In genomic region chr11:75024068-75024449, GRCh38 we compare ENCODE assay signal across 18 cellular contexts.
"Had no signal": no experiment of that assay in that cellular context is flagged by ENCODE, and none has a peak within 500 bp of the region (broad histone marks: within the 10 kb centered on the region; RNA-seq: fewer than 3 reads in every experiment).

No MANE protein-coding gene starts in this region.

- H3K27ac Mint-ChIP-seq: activated CD8-positive, alpha-beta T cell treated with anti-CD3 and anti-CD28 coated beads for 36 hours; activated T-helper 1 cell treated with anti-CD3 and anti-CD28 coated beads, Interleukin-12 subunit alpha, Interleukin-12 subunit beta, Interleukin-2, Interleukin-4 antibody, amounts not matched to agents 30 ng/mL and 10 ng/mL and 1 ng/mL, durations not matched to agents 14 hours and 24 hours and 36 hours; stimulated activated naive CD8-positive, alpha-beta T cell treated with anti-CD3 and anti-CD28 coated beads, Interleukin-15, amount 100 ng/mL, for 72 hours had no signal

- H3K27ac ChIP-seq: cardiac muscle cell, coronary artery, epithelial cell of prostate, ovary, vagina, WERI-Rb-1 had no signal

- H3K27me3 Mint-ChIP-seq: activated CD8-positive, alpha-beta T cell treated with anti-CD3 and anti-CD28 coated beads for 36 hours; stimulated activated naive CD8-positive, alpha-beta T cell treated with anti-CD3 and anti-CD28 coated beads, Interleukin-15, amount 100 ng/mL, for 72 hours had no signal

- H3K27me3 ChIP-seq: cardiac muscle cell, ovary, thyroid gland, vagina had no signal

- DNase-seq: activated CD4-positive, alpha-beta T cell treated with anti-CD3 and anti-CD28 coated beads for 4 hours; activated CD8-positive, alpha-beta memory T cell treated with anti-CD3 and anti-CD28 coated beads, Interleukin-2, amount 50 U/mL, for 4 hours; activated CD8-positive, alpha-beta T cell treated with anti-CD3 and anti-CD28 coated beads for 36 hours; activated naive CD4-positive, alpha-beta T cell; effector memory CD4-positive, alpha-beta T cell; glutamatergic neuron; ovary; retina; stimulated activated CD4-positive, alpha-beta T cell treated with anti-CD3 and anti-CD28 coated beads, Interleukin-4, amount 100 ng/mL, for 4 hours; stimulated activated naive CD8-positive, alpha-beta T cell treated with anti-CD3 and anti-CD28 coated beads, Interleukin-15, amount 100 ng/mL, for 72 hours; thyroid gland; WERI-Rb-1 had no signal

- H3K9me3 ChIP-seq: ovary, thyroid gland, vagina had no signal

- H3K9me3 Mint-ChIP-seq: activated CD8-positive, alpha-beta T cell treated with anti-CD3 and anti-CD28 coated beads for 36 hours; activated T-helper 1 cell treated with anti-CD3 and anti-CD28 coated beads, Interleukin-12 subunit alpha, Interleukin-12 subunit beta, Interleukin-2, Interleukin-4 antibody, amounts not matched to agents 30 ng/mL and 10 ng/mL and 1 ng/mL, durations not matched to agents 14 hours and 24 hours and 36 hours; stimulated activated naive CD8-positive, alpha-beta T cell treated with anti-CD3 and anti-CD28 coated beads, Interleukin-15, amount 100 ng/mL, for 72 hours had no signal

- H3K4me3 Mint-ChIP-seq: activated CD8-positive, alpha-beta T cell treated with anti-CD3 and anti-CD28 coated beads for 36 hours; activated T-helper 1 cell treated with anti-CD3 and anti-CD28 coated beads, Interleukin-12 subunit alpha, Interleukin-12 subunit beta, Interleukin-2, Interleukin-4 antibody, amounts not matched to agents 30 ng/mL and 10 ng/mL and 1 ng/mL, durations not matched to agents 14 hours and 24 hours and 36 hours; stimulated activated naive CD8-positive, alpha-beta T cell treated with anti-CD3 and anti-CD28 coated beads, Interleukin-15, amount 100 ng/mL, for 72 hours had no signal

- H3K4me1 Mint-ChIP-seq: stimulated activated naive CD8-positive, alpha-beta T cell treated with anti-CD3 and anti-CD28 coated beads, Interleukin-15, amount 100 ng/mL, for 72 hours had no signal

- H3K4me1 ChIP-seq: vagina had no signal

- ATAC-seq: activated CD8-positive, alpha-beta T cell treated with anti-CD3 and anti-CD28 coated beads for 36 hours; left lobe of liver; stimulated activated naive CD8-positive, alpha-beta T cell treated with anti-CD3 and anti-CD28 coated beads, Interleukin-15, amount 100 ng/mL, for 72 hours had no signal
